ENCODE assay signal across 37 cellular contexts in the genomic region with DNA sequence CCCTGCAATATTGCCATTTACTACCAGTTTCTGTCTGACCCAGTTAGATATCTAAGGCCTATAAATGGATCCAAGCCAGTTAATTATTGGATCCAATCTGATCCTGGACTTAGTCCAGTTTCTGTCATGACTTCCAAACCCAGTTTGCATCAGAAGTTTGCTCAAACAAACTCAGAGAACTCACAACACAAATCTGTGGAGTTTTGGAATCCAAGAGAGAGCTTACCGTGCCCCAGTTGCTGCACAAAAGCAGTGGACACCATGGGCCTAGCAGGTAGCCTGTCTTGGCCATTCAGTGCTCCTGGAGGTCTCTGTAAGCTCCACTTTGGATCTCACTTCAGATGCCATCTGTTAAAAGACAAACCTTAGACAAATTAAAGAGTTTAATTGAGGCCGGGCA.
"Had no signal": no experiment of that assay in that cellular context is flagged by ENCODE, and none has a peak within 500 bp of the region (broad histone marks: within the 10 kb centered on the region; RNA-seq: fewer than 3 reads in every experiment).

No MANE protein-coding gene starts in this region.

- H3K27me3 Mint-ChIP-seq: activated B cell treated with CpG ODN at 0.5 μM for 24 hours; activated CD4-positive, alpha-beta T cell treated with anti-CD3 and anti-CD28 coated beads, Interleukin-2, amount 10 ng/mL, durations not matched to agents 24 days and 14 days had no signal

- H3K4me1 ChIP-seq: adrenal gland, body of pancreas, breast epithelium had no signal

- ATAC-seq: activated CD8-positive, alpha-beta T cell treated with anti-CD3 and anti-CD28 coated beads for 36 hours; activated naive CD4-positive, alpha-beta T cell treated with anti-CD3 and anti-CD28 coated beads, Interleukin-2, amount 50 U/mL, for 72 hours; activated T-cell treated with anti-CD3 and anti-CD28 coated beads, Interleukin-2, amount 50 U/mL, for 4 hours; activated T-cell treated with anti-CD3 and anti-CD28 coated beads, Interleukin-2, amount 50 U/mL, for 72 hours; activated T-helper 17 cell treated with anti-CD3 and anti-CD28 coated beads, Interleukin-2, amount 50 U/mL, for 72 hours; body of pancreas had no signal

- H3K4me3 Mint-ChIP-seq: activated B cell treated with CpG ODN at 0.5 μM for 24 hours; activated CD4-positive, alpha-beta memory T cell treated with anti-CD3 and anti-CD28 coated beads for 36 hours; activated CD4-positive, alpha-beta T cell treated with anti-CD3 and anti-CD28 coated beads, Interleukin-2, amount 10 ng/mL, durations not matched to agents 24 days and 14 days; activated CD8-positive, alpha-beta T cell treated with anti-CD3 and anti-CD28 coated beads for 36 hours; activated naive CD4-positive, alpha-beta T cell treated with anti-CD3 and anti-CD28 coated beads for 36 hours; activated naive CD8-positive, alpha-beta T cell treated with anti-CD3 and anti-CD28 coated beads for 36 hours; activated T-cell treated with anti-CD3 and anti-CD28 coated beads, Interleukin-2, amount 50 U/mL, for 4 hours; activated T-cell treated with anti-CD3 and anti-CD28 coated beads, Interleukin-2, amount 50 U/mL, for 72 hours; activated T-helper 1 cell treated with anti-CD3 and anti-CD28 coated beads, Interleukin-12 subunit alpha, Interleukin-12 subunit beta, Interleukin-2, Interleukin-4 antibody, amounts not matched to agents 30 ng/mL and 10 ng/mL and 1 ng/mL, durations not matched to agents 14 hours and 24 hours and 36 hours; activated T-helper 17 cell treated with anti-CD3 and anti-CD28 coated beads, Interleukin-2, amount 50 U/mL, for 72 hours; T-helper 1 cell treated with Interleukin-12 subunit alpha and Interleukin-12 subunit beta and Interleukin-4 antibody, amounts not matched to agents 30 μg/mL and 1 μg/mL, for 36 hours; T-helper 2 cell treated with Interferon-gamma antibody and Interleukin-4, amounts not matched to agents 5 μg/mL and 100 μg/mL, for 36 hours had no signal

- H3K9me3 ChIP-seq: adrenal gland had no signal

- H3K27ac Mint-ChIP-seq: activated B cell treated with CpG ODN at 0.5 μM for 24 hours; activated CD4-positive, alpha-beta memory T cell treated with anti-CD3 and anti-CD28 coated beads for 36 hours; activated CD4-positive, alpha-beta T cell treated with anti-CD3 and anti-CD28 coated beads, Interleukin-2, amount 10 ng/mL, durations not matched to agents 24 days and 14 days; activated CD8-positive, alpha-beta T cell treated with anti-CD3 and anti-CD28 coated beads for 36 hours; activated naive CD4-positive, alpha-beta T cell treated with anti-CD3 and anti-CD28 coated beads for 36 hours; activated naive CD4-positive, alpha-beta T cell treated with anti-CD3 and anti-CD28 coated beads, Interleukin-2, amount 50 U/mL, for 72 hours; activated naive CD8-positive, alpha-beta T cell treated with anti-CD3 and anti-CD28 coated beads for 36 hours; activated T-cell treated with anti-CD3 and anti-CD28 coated beads, Interleukin-2, amount 50 U/mL, for 72 hours; activated T-helper 1 cell treated with anti-CD3 and anti-CD28 coated beads, Interleukin-12 subunit alpha, Interleukin-12 subunit beta, Interleukin-2, Interleukin-4 antibody, amounts not matched to agents 30 ng/mL and 10 ng/mL and 1 ng/mL, durations not matched to agents 14 hours and 24 hours and 36 hours; activated T-helper 17 cell treated with anti-CD3 and anti-CD28 coated beads, Interleukin-2, amount 50 U/mL, for 72 hours; T-helper 1 cell treated with Interleukin-12 subunit alpha and Interleukin-12 subunit beta and Interleukin-4 antibody, amounts not matched to agents 30 μg/mL and 1 μg/mL, for 36 hours; T-helper 2 cell treated with Interferon-gamma antibody and Interleukin-4, amounts not matched to agents 5 μg/mL and 100 μg/mL, for 36 hours had no signal

- FAIRE-seq: astrocyte, TTC549 had no signal

- H3K36me3 Mint-ChIP-seq: activated CD4-positive, alpha-beta memory T cell treated with anti-CD3 and anti-CD28 coated beads for 36 hours had no signal

- DNase-seq: activated B cell treated with CpG ODN at 0.5 μM for 24 hours; activated CD4-positive, alpha-beta memory T cell treated with anti-CD3 and anti-CD28 coated beads for 36 hours; activated CD4-positive, alpha-beta T cell treated with anti-CD3 and anti-CD28 coated beads for 4 hours; activated CD4-positive, alpha-beta T cell treated with anti-CD3 and anti-CD28 coated beads, Interleukin-2, amount 10 ng/mL, durations not matched to agents 24 days and 14 days; activated CD4-positive, alpha-beta T cell treated with anti-CD3 and anti-CD28 coated beads, Interleukin-2, amount 50 U/mL, for 1 hour; activated CD4-positive, alpha-beta T cell treated with anti-CD3 and anti-CD28 coated beads, Interleukin-2, amount 50 U/mL, for 4 hours; activated CD4-positive, CD25-positive, alpha-beta regulatory T cell treated with anti-CD3 and anti-CD28 coated beads, Interleukin-2, amount 50 U/mL, for 72 hours; activated CD8-positive, alpha-beta memory T cell treated with anti-CD3 and anti-CD28 coated beads, Interleukin-2, amount 50 U/mL, for 4 hours; activated CD8-positive, alpha-beta T cell treated with anti-CD3 and anti-CD28 coated beads for 36 hours; activated effector memory CD4-positive, alpha-beta T cell treated with anti-CD3 and anti-CD28 coated beads, Interleukin-2, amount 50 U/mL, for 16 hours; activated gamma-delta T cell treated with Interleukin-2 at 50 U/mL for 16 hours; activated naive CD4-positive, alpha-beta T cell; activated naive CD4-positive, alpha-beta T cell treated with anti-CD3 and anti-CD28 coated beads for 36 hours; activated naive CD4-positive, alpha-beta T cell treated with anti-CD3 and anti-CD28 coated beads, Interleukin-2, amount 50 U/mL, for 16 hours; activated naive CD8-positive, alpha-beta T cell treated with anti-CD3 and anti-CD28 coated beads for 36 hours; activated T-cell treated with anti-CD3 and anti-CD28 coated beads for 4 hours; activated T-cell treated with anti-CD3 and anti-CD28 coated beads, Interleukin-2, amount 50 U/mL, for 1 hour; activated T-cell treated with anti-CD3 and anti-CD28 coated beads, Interleukin-2, amount 50 U/mL, for 4 hours; activated T-cell treated with anti-CD3 and anti-CD28 coated beads, Interleukin-2, amount 50 U/mL, for 72 hours; adrenal gland; amniotic stem cell; aorta; body of pancreas; brain microvascular endothelial cell; central memory CD4-positive, alpha-beta T cell; T-helper 1 cell; T-helper 2 cell; T-helper 9 cell had no signal

- H3K4me1 Mint-ChIP-seq: activated B cell treated with CpG ODN at 0.5 μM for 24 hours; activated CD4-positive, alpha-beta T cell treated with anti-CD3 and anti-CD28 coated beads, Interleukin-2, amount 10 ng/mL, durations not matched to agents 24 days and 14 days; activated naive CD8-positive, alpha-beta T cell treated with anti-CD3 and anti-CD28 coated beads for 36 hours; activated T-helper 17 cell treated with anti-CD3 and anti-CD28 coated beads, Interleukin-2, amount 50 U/mL, for 72 hours had no signal

- H3K27me3 ChIP-seq: adrenal gland, body of pancreas, brain microvascular endothelial cell, breast epithelium had no signal

- H3K4me3 ChIP-seq: adrenal gland, body of pancreas, breast epithelium had no signal

- H3K36me3 ChIP-seq: adrenal gland, brain microvascular endothelial cell, breast epithelium had no signal

- H3K27ac ChIP-seq: adrenal gland, body of pancreas, brain microvascular endothelial cell, breast epithelium, VCaP had no signal
